Comparison of ENCODE assay signal across 10 cellular contexts in genomic region chr1:206967096-206967851, GRCh38. TPM values are rescaled to one million over a fixed set of nuclear protein-coding genes. Genes with fewer than 3 reads are reported as not detected.
DNase-seq lines count a peak whose midpoint lies in the region; ATAC-seq, FAIRE-seq and TF ChIP-seq lines count a peak whose summit lies in the region.
"Had no signal": no experiment of that assay in that cellular context is flagged by ENCODE, and none has a peak within 500 bp of the region (broad histone marks: within the 10 kb centered on the region; RNA-seq: fewer than 3 reads in every experiment).

No MANE protein-coding gene starts in this region.

- no peak for TF ChIP-seq POLR2A in GM12891 (IDR thresholded peaks at IDR 0.05; ENCODE audit: low read depth, low read length)

- peaks cover 16% of the 10 kb centered on the region for H3K4me1 Mint-ChIP-seq in HFFc6 (ENCODE audit: low read depth)
- H3K4me1 Mint-ChIP-seq in osteocyte (ENCODE audit: unreplicated experiment): no peaks in the 10 kb centered on the region

- H3K27ac Mint-ChIP-seq in HFFc6: no peak overlapping the region
- H3K27ac Mint-ChIP-seq in osteocyte (ENCODE audit: unreplicated experiment): no peak overlapping the region

- H3K9me3 Mint-ChIP-seq in HFFc6: no peaks in the 10 kb centered on the region
- no peaks in the 10 kb centered on the region for H3K9me3 Mint-ChIP-seq in osteocyte (ENCODE audit: unreplicated experiment)

- H3K27me3 Mint-ChIP-seq in HFFc6 (ENCODE audit: insufficient read depth): peaks cover 37% of the 10 kb centered on the region
- peaks cover 17% of the 10 kb centered on the region for H3K27me3 Mint-ChIP-seq in osteocyte (ENCODE audit: unreplicated experiment)

- H3K36me3 Mint-ChIP-seq in HFFc6 (ENCODE audit: low read depth) (no peaks in the 10 kb centered on the region), osteocyte (ENCODE audit: unreplicated experiment) (no peaks in the 10 kb centered on the region)

- DNase-seq in GM12891 (ENCODE audit: insufficient read length, low spot score) (no peak), HCEC 1CT (peak; percentile 21), SKM-1 (lab: John Stamatoyannopoulos, UW; ENCODE audit: unreplicated experiment) (peak; percentile 91), midbrain (lab: John Stamatoyannopoulos, UW) (peak; percentile 12), HFFc6 (no peak), osteocyte (ENCODE audit: extremely low spot score, unreplicated experiment) (no peak), kidney glomerular epithelial cell (lab: John Stamatoyannopoulos, UW) (no peak)

- peak; percentile 83 for FAIRE-seq in GM12891 (lab: Jason Lieb, UNC)

- no peak overlapping the region for H3K4me3 Mint-ChIP-seq in HFFc6
- no peak overlapping the region for H3K4me3 Mint-ChIP-seq in osteocyte (ENCODE audit: unreplicated experiment)

- no peak for TF ChIP-seq CTCF in HFFc6 (IDR thresholded peaks at IDR 0.05)
- no peak for TF ChIP-seq CTCF in osteocyte (IDR thresholded peaks at IDR 0.05)

- ATAC-seq in HG03565 (IDR thresholded peaks at IDR 0.05; ENCODE audit: unreplicated experiment): no peak

TF ChIP-seq in GM12891, 5 proteins besides CTCF, POLR2A, EP300 and RAD21:
- no peak for TF ChIP-seq TAF1 (IDR thresholded peaks at IDR 0.05; ENCODE audit: low read depth, low read length)
- peak; percentile 93 for TF ChIP-seq SPI1 (IDR thresholded peaks at IDR 0.05; ENCODE audit: low read depth, low read length)

RNA-seq across cellular contexts. Expression of gene FCAMR, which starts 3.0 kb away (rescaled TPM):
- polyA plus RNA-seq in GM12891 (2012; ENCODE audit: low read depth, missing spikeins): 0.08 TPM
- total RNA-seq in HFFc6 (2021; fragmentation: NEBNext Ultra II Directional; extraction: Animal tissue kit (Norgen Biotek cat#: 25700)): not detected
- total RNA-seq in osteocyte: not detected in 2 replicates
- total RNA-seq: lower leg skin, subcutaneous adipose tissue had no signal

RNA-seq across cellular contexts. Expression of gene PIGR, which starts 21.0 kb away (rescaled TPM):
- 10.4 TPM for polyA plus RNA-seq in GM12891 (2012; ENCODE audit: low read depth, missing spikeins)
- total RNA-seq in HFFc6 (2021; fragmentation: NEBNext Ultra II Directional; extraction: Animal tissue kit (Norgen Biotek cat#: 25700)): under 1 TPM in 2 of 6 experiments, not detected in 4; 0.14 to 0.26 TPM
- total RNA-seq in osteocyte: not detected in 2 replicates

RNA-seq across cellular contexts. Expression of gene FCMR, which starts 45.5 kb away (rescaled TPM):
- polyA plus RNA-seq in GM12891 (2012; ENCODE audit: low read depth, missing spikeins): 233 TPM
- total RNA-seq in HFFc6 (2021; fragmentation: NEBNext Ultra II Directional; extraction: Animal tissue kit (Norgen Biotek cat#: 25700)): 1 to 10 TPM in 2 of 6 experiments, under 1 TPM in 4; 0.28 to 1.3 (median 0.67) TPM
- total RNA-seq in osteocyte: not detected in 2 replicates

Comparison
In these comparisons a context has a peak if more than half of its experiments do, and no peak if none do; other contexts are left out.
1. DNase-seq: peak in HCEC 1CT (single experiment), SKM-1 (single experiment) and midbrain (single experiment); none in GM12891 (single experiment), HFFc6 (single experiment), osteocyte (single experiment) and kidney glomerular epithelial cell (single experiment).